ENCODE assay signal across 1 cellular context in the genomic region with DNA sequence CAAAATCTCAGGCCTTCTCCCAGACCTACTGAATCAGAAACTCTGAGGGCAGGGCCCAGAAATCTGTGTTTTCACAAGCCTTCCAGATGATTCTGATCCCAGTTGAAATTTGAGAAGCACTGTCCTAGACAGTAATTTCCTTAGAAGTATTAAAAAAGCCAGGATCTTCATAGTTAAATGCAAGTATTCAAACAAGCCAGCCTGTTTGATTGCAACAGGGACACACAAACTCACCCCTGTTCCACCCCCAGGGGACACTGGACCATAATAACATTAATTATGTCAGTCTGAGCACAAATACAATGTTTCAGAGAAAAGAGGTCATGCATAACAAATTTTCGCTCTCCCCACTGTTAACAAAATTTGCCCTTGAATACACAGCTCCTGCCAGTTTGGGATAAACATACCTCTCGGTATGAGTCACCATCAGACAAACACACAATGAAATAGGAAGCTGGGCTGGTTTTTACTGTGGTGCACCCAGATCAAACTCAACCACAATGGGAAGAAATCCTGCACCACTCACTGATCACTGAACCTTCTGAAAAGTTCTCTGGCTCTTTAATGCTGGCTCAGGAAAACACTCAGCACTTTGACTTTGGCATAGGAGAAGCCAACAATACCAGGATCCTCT.
TF ChIP-seq lines count a peak whose summit lies in the region.

No MANE protein-coding gene starts in this region.

TF ChIP-seq in HepG2, 621 proteins besides CTCF, POLR2A, EP300 and RAD21 (continued from another document and continues in another):
- TF ChIP-seq, protein P1, sequence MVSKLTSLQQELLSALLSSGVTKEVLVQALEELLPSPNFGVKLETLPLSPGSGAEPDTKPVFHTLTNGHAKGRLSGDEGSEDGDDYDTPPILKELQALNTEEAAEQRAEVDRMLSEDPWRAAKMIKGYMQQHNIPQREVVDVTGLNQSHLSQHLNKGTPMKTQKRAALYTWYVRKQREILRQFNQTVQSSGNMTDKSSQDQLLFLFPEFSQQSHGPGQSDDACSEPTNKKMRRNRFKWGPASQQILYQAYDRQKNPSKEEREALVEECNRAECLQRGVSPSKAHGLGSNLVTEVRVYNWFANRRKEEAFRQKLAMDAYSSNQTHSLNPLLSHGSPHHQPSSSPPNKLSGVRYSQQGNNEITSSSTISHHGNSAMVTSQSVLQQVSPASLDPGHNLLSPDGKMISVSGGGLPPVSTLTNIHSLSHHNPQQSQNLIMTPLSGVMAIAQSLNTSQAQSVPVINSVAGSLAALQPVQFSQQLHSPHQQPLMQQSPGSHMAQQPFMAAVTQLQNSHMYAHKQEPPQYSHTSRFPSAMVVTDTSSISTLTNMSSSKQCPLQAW (CRISPR knock-in tag; IDR thresholded peaks at IDR 0.05): peak; percentile 54; the same call in 1 of the 2 replicates
- TF ChIP-seq RXRB (CRISPR knock-in tag; IDR thresholded peaks at IDR 0.05; ENCODE audit: borderline replicate concordance) (peak; percentile 48; the same call in 1 of the 2 replicates), ZNF589 (CRISPR knock-in tag; conservative IDR thresholded peaks at IDR 0.05) (no peak), SIX1 (CRISPR knock-in tag; IDR thresholded peaks at IDR 0.05; ENCODE audit: borderline replicate concordance) (peak; percentile 67; the same call in 1 of the 2 replicates), SOX5 (CRISPR knock-in tag; IDR thresholded peaks at IDR 0.05; ENCODE audit: borderline replicate concordance) (peak; percentile 84; the same call in 1 of the 2 replicates), ZSCAN9 (CRISPR knock-in tag; IDR thresholded peaks at IDR 0.05; ENCODE audit: borderline replicate concordance) (peak; percentile 44; the same call in 1 of the 2 replicates), SALL1 (CRISPR knock-in tag; IDR thresholded peaks at IDR 0.05) (peak; percentile 55; the same call in 1 of the 2 replicates), TCF7L2 (IDR thresholded peaks at IDR 0.05; ENCODE audit: low read depth, low read length) (no peak), JUND (CRISPR knock-in tag; IDR thresholded peaks at IDR 0.05) (peak; percentile 93), HMG20B (CRISPR knock-in tag; conservative IDR thresholded peaks at IDR 0.05) (peak; percentile 24; the same call in 1 of the 2 replicates), TEAD3 (CRISPR knock-in tag; optimal IDR thresholded peaks at IDR 0.05; ENCODE audit: borderline replicate concordance) (peak; percentile 93), ELF3 (CRISPR knock-in tag; IDR thresholded peaks at IDR 0.05) (peak; percentile 73), MAFK (conservative IDR thresholded peaks at IDR 0.05 in 1 of 2, IDR thresholded peaks at IDR 0.05 in 1 of 2; ENCODE audit: low read length in 2 of 2) (peak; percentile 58 to 77; a peak in 3 of 4 replicates), JUNB (CRISPR knock-in tag; IDR thresholded peaks at IDR 0.05; ENCODE audit: borderline replicate concordance) (peak; percentile 93), HMGA1 (CRISPR knock-in tag; conservative IDR thresholded peaks at IDR 0.05) (no peak), FOXA1 (IDR thresholded peaks at IDR 0.05) (no peak), FOXA1 (CRISPR knock-in tag; IDR thresholded peaks at IDR 0.05) (peak; percentile 53), ZNF614 (CRISPR knock-in tag; IDR thresholded peaks at IDR 0.05; ENCODE audit: borderline replicate concordance) (0 out of 2 replicates have a peak, but pooled peaks have one; percentile 57), MED8 (CRISPR knock-in tag; IDR thresholded peaks at IDR 0.05; ENCODE audit: insufficient replicate concordance) (no peak), MIXL1 (CRISPR knock-in tag; IDR thresholded peaks at IDR 0.05) (no peak), ZNF431 (CRISPR knock-in tag; IDR thresholded peaks at IDR 0.05; ENCODE audit: borderline replicate concordance, low read depth) (no peak), FOXP1 (IDR thresholded peaks at IDR 0.05) (no peak), FOXP1 (CRISPR knock-in tag; IDR thresholded peaks at IDR 0.05) (peak; percentile 64; the same call in 1 of the 2 replicates), PCBP1 (IDR thresholded peaks at IDR 0.05; ENCODE audit: borderline replicate concordance, low read depth, low read length) (no peak), GFI1 (CRISPR knock-in tag; IDR thresholded peaks at IDR 0.05; ENCODE audit: borderline replicate concordance) (0 out of 2 replicates have a peak, but pooled peaks have one; percentile 25), MED1 (CRISPR knock-in tag; IDR thresholded peaks at IDR 0.05) (peak; percentile 51; the same call in 1 of the 2 replicates), ERF (CRISPR knock-in tag; IDR thresholded peaks at IDR 0.05) (0 out of 2 replicates have a peak, but pooled peaks have one; percentile 19)
- TF ChIP-seq, protein P2, sequence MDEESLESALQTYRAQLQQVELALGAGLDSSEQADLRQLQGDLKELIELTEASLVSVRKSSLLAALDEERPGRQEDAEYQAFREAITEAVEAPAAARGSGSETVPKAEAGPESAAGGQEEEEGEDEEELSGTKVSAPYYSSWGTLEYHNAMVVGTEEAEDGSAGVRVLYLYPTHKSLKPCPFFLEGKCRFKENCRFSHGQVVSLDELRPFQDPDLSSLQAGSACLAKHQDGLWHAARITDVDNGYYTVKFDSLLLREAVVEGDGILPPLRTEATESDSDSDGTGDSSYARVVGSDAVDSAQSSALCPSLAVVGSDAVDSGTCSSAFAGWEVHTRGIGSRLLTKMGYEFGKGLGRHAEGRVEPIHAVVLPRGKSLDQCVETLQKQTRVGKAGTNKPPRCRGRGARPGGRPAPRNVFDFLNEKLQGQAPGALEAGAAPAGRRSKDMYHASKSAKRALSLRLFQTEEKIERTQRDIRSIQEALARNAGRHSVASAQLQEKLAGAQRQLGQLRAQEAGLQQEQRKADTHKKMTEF (CRISPR knock-in tag; IDR thresholded peaks at IDR 0.05): peak; percentile 19; the same call in 1 of the 2 replicates
- TF ChIP-seq, protein P3, sequence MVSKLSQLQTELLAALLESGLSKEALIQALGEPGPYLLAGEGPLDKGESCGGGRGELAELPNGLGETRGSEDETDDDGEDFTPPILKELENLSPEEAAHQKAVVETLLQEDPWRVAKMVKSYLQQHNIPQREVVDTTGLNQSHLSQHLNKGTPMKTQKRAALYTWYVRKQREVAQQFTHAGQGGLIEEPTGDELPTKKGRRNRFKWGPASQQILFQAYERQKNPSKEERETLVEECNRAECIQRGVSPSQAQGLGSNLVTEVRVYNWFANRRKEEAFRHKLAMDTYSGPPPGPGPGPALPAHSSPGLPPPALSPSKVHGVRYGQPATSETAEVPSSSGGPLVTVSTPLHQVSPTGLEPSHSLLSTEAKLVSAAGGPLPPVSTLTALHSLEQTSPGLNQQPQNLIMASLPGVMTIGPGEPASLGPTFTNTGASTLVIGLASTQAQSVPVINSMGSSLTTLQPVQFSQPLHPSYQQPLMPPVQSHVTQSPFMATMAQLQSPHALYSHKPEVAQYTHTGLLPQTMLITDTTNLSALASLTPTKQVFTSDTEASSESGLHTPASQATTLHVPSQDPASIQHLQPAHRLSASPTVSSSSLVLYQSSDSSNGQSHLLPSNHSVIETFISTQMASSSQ (IDR thresholded peaks at IDR 0.05; ENCODE audit: low read depth): no peak
- TF ChIP-seq, protein P3 (CRISPR knock-in tag; IDR thresholded peaks at IDR 0.05; ENCODE audit: borderline replicate concordance): peak; percentile 26; the same call in 1 of the 2 replicates
- TF ChIP-seq, protein P4, sequence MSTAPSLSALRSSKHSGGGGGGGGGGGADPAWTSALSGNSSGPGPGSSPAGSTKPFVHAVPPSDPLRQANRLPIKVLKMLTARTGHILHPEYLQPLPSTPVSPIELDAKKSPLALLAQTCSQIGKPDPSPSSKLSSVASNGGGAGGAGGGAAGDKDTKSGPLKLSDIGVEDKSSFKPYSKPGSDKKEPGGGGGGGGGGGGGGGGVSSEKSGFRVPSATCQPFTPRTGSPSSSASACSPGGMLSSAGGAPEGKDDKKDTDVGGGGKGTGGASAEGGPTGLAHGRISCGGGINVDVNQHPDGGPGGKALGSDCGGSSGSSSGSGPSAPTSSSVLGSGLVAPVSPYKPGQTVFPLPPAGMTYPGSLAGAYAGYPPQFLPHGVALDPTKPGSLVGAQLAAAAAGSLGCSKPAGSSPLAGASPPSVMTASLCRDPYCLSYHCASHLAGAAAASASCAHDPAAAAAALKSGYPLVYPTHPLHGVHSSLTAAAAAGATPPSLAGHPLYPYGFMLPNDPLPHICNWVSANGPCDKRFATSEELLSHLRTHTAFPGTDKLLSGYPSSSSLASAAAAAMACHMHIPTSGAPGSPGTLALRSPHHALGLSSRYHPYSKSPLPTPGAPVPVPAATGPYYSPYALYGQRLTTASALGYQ (CRISPR knock-in tag; IDR thresholded peaks at IDR 0.05): no peak
- TF ChIP-seq, protein P5, sequence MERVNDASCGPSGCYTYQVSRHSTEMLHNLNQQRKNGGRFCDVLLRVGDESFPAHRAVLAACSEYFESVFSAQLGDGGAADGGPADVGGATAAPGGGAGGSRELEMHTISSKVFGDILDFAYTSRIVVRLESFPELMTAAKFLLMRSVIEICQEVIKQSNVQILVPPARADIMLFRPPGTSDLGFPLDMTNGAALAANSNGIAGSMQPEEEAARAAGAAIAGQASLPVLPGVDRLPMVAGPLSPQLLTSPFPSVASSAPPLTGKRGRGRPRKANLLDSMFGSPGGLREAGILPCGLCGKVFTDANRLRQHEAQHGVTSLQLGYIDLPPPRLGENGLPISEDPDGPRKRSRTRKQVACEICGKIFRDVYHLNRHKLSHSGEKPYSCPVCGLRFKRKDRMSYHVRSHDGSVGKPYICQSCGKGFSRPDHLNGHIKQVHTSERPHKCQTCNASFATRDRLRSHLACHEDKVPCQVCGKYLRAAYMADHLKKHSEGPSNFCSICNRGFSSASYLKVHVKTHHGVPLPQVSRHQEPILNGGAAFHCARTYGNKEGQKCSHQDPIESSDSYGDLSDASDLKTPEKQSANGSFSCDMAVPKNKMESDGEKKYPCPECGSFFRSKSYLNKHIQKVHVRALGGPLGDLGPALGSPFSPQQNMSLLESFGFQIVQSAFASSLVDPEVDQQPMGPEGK (CRISPR knock-in tag; IDR thresholded peaks at IDR 0.05): peak; percentile 33; the same call in 1 of the 2 replicates
- TF ChIP-seq, protein P6, sequence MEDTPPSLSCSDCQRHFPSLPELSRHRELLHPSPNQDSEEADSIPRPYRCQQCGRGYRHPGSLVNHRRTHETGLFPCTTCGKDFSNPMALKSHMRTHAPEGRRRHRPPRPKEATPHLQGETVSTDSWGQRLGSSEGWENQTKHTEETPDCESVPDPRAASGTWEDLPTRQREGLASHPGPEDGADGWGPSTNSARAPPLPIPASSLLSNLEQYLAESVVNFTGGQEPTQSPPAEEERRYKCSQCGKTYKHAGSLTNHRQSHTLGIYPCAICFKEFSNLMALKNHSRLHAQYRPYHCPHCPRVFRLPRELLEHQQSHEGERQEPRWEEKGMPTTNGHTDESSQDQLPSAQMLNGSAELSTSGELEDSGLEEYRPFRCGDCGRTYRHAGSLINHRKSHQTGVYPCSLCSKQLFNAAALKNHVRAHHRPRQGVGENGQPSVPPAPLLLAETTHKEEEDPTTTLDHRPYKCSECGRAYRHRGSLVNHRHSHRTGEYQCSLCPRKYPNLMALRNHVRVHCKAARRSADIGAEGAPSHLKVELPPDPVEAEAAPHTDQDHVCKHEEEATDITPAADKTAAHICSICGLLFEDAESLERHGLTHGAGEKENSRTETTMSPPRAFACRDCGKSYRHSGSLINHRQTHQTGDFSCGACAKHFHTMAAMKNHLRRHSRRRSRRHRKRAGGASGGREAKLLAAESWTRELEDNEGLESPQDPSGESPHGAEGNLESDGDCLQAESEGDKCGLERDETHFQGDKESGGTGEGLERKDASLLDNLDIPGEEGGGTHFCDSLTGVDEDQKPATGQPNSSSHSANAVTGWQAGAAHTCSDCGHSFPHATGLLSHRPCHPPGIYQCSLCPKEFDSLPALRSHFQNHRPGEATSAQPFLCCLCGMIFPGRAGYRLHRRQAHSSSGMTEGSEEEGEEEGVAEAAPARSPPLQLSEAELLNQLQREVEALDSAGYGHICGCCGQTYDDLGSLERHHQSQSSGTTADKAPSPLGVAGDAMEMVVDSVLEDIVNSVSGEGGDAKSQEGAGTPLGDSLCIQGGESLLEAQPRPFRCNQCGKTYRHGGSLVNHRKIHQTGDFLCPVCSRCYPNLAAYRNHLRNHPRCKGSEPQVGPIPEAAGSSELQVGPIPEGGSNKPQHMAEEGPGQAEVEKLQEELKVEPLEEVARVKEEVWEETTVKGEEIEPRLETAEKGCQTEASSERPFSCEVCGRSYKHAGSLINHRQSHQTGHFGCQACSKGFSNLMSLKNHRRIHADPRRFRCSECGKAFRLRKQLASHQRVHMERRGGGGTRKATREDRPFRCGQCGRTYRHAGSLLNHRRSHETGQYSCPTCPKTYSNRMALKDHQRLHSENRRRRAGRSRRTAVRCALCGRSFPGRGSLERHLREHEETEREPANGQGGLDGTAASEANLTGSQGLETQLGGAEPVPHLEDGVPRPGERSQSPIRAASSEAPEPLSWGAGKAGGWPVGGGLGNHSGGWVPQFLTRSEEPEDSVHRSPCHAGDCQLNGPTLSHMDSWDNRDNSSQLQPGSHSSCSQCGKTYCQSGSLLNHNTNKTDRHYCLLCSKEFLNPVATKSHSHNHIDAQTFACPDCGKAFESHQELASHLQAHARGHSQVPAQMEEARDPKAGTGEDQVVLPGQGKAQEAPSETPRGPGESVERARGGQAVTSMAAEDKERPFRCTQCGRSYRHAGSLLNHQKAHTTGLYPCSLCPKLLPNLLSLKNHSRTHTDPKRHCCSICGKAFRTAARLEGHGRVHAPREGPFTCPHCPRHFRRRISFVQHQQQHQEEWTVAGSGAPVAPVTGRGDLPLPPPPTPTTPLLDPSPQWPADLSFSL (CRISPR knock-in tag; IDR thresholded peaks at IDR 0.05): peak; percentile 65; the same call in 1 of the 2 replicates
- TF ChIP-seq, protein P7, sequence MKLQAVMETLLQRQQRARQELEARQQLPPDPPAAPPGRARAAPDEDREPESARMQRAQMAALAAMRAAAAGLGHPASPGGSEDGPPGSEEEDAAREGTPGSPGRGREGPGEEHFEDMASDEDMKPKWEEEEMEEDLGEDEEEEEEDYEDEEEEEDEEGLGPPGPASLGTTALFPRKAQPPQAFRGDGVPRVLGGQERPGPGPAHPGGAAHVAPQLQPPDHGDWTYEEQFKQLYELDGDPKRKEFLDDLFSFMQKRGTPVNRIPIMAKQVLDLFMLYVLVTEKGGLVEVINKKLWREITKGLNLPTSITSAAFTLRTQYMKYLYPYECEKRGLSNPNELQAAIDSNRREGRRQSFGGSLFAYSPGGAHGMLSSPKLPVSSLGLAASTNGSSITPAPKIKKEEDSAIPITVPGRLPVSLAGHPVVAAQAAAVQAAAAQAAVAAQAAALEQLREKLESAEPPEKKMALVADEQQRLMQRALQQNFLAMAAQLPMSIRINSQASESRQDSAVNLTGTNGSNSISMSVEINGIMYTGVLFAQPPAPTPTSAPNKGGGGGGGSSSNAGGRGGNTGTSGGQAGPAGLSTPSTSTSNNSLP (IDR thresholded peaks at IDR 0.05; ENCODE audit: low read depth, low read length): peak; percentile 47
- TF ChIP-seq, protein P8, sequence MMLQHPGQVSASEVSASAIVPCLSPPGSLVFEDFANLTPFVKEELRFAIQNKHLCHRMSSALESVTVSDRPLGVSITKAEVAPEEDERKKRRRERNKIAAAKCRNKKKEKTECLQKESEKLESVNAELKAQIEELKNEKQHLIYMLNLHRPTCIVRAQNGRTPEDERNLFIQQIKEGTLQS (CRISPR knock-in tag; IDR thresholded peaks at IDR 0.05): peak; percentile 95
